In the genomic region with DNA sequence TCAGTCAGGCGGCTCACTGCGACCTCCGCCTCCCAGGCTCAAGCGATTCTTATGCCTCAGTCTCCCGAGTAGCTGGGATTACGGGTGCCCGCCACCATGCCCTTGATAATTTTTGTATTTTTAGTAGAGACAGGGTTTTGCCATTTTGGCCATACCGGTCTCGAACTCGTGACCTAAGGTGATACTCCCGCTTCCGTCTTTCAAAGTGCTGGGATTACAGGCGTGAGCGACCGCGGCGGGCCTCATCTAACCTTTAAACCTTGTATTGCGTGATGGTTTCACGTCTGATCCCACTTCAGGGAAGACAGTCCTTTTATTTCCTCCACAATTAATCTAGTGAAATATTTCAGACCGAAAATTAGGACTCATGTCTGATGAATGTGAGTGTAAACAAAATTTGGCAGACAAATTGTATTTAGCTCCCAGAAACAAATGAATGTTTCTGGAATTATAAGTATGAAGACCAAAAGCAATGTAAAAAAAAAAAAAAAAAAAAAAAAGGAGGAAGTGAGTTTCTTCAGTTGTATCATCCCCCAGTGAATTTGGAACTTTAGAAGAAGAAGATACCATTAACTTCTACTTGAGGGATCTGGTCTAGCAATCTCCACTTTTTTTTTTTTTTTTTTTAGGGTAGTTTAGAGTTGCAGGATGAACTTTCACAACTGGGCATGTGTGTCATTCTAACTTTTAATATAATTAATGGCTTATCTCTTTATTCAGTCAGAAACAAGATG, we compare ENCODE assay signal across 9 cellular contexts. TPM values are rescaled to one million over a fixed set of nuclear protein-coding genes. Genes with fewer than 3 reads are reported as not detected.
DNase-seq lines count a peak whose midpoint lies in the region; ATAC-seq and TF ChIP-seq lines count a peak whose summit lies in the region.
"Had no signal": no experiment of that assay in that cellular context is flagged by ENCODE, and none has a peak within 500 bp of the region (broad histone marks: within the 10 kb centered on the region; RNA-seq: fewer than 3 reads in every experiment).

No MANE protein-coding gene starts in this region.

- no peak overlapping the region for H2AK5ac ChIP-seq in H9 (ENCODE audit: insufficient read length, low read length)

- no peak overlapping the region for H3K56ac ChIP-seq in H9 (ENCODE audit: insufficient read length, low read depth, low read length)

- H3K4ac ChIP-seq in H9 (ENCODE audit: low read depth, low read length): no peak overlapping the region

- no peaks in the 10 kb centered on the region; the same call in 1 of the 2 replicates for H3K4me1 ChIP-seq in H9 (ENCODE audit: insufficient read depth, low read length)
- H3K4me1 ChIP-seq in iPS-20b (ENCODE audit: insufficient read depth, low read length): peaks cover 8% of the 10 kb centered on the region; the same call in 1 of the 2 replicates
- H3K4me1 ChIP-seq in prostate gland (replicated peaks): no peaks in the 10 kb centered on the region

- POLR2A ChIA-PET in AG04450 (lab: Yijun Ruan, JAX): no interaction called here

- no peak overlapping the region for H3K23ac ChIP-seq in H9 (ENCODE audit: insufficient read length, low read depth, low read length)

- peaks cover 7% of the 10 kb centered on the region; the same call in 1 of the 2 replicates for H3K79me2 ChIP-seq in H9 (ENCODE audit: insufficient read depth, low read length)

- no peak overlapping the region for H2BK5ac ChIP-seq in H9 (ENCODE audit: insufficient read length, low read length)

- CTCF ChIA-PET in AG04450 (lab: Charles Lee): interaction anchor here (0.6 to 1.8 kb wide), 13 partner anchors 12 to 1968 kb away, joined by 3 to 14 read pairs (median 5); no protein-coding TSS in a partner anchor

- H3K27me3 ChIP-seq in AG04450 (ENCODE audit: control insufficient read depth, insufficient read depth, low read length): no peaks in the 10 kb centered on the region
- H3K27me3 ChIP-seq in H9 (ENCODE audit: insufficient read depth, low read length): no peaks in the 10 kb centered on the region
- no peaks in the 10 kb centered on the region for H3K27me3 ChIP-seq in iPS-20b (ENCODE audit: insufficient read depth, low read length)
- H3K27me3 ChIP-seq in prostate gland (replicated peaks; ENCODE audit: insufficient read depth): no peaks in the 10 kb centered on the region

- H3K79me1 ChIP-seq in H9 (ENCODE audit: insufficient read depth, low read depth, low read length, poor library complexity, severe bottlenecking): peaks cover 3% of the 10 kb centered on the region

- no peak overlapping the region for H4K91ac ChIP-seq in H9 (ENCODE audit: insufficient read length, low read depth, low read length)

- WGBS in H9 (ENCODE audit: extremely low coverage, insufficient read length, low lambda C conversion rate): no CpG with 5 or more reads among the region's 20 CpGs
- WGBS in prostate gland: 93% methylated on average over 20 of the region's 20 CpGs

- no peak overlapping the region for H4K8ac ChIP-seq in H9 (replicated peaks; ENCODE audit: insufficient read length, low read depth, low read length)

- H3K4me3 Mint-ChIP-seq in H9: peak overlapping the region; percentile 83 to 94

- H3K36me3 ChIP-seq in iPS-20b (ENCODE audit: insufficient read depth, low read depth, low read length): peaks cover 38% of the 10 kb centered on the region
- no peaks in the 10 kb centered on the region for H3K36me3 ChIP-seq in prostate gland

- no peaks in the 10 kb centered on the region for H3K9me3 ChIP-seq in AG04450 (ENCODE audit: control insufficient read depth, insufficient read depth, low read length)
- H3K9me3 ChIP-seq in H9 (ENCODE audit: control insufficient read depth, low read depth, low read length): no peaks in the 10 kb centered on the region
- no peaks in the 10 kb centered on the region for H3K9me3 ChIP-seq in iPS-20b (ENCODE audit: insufficient read depth, low read depth, low read length)
- no peaks in the 10 kb centered on the region for H3K9me3 ChIP-seq in prostate gland

- H2BK15ac ChIP-seq in H9 (ENCODE audit: low read depth, low read length): no peak overlapping the region

- no peak overlapping the region for H4K5ac ChIP-seq in H9 (ENCODE audit: insufficient read length, low read depth, low read length)

- no peak overlapping the region for H2BK120ac ChIP-seq in H9 (ENCODE audit: low read depth, low read length, poor library complexity, severe bottlenecking)

- H3K27me3 Mint-ChIP-seq in H9 (ENCODE audit: low read depth): peaks cover 2% of the 10 kb centered on the region

- no peak for ATAC-seq in GM18502 (IDR thresholded peaks at IDR 0.05; ENCODE audit: poor library complexity, unreplicated experiment)
- no peak for ATAC-seq in GM21619 (IDR thresholded peaks at IDR 0.05; ENCODE audit: unreplicated experiment)

- H3K36me3 Mint-ChIP-seq in H9 (ENCODE audit: insufficient read depth in 1 of 3, low read depth in 3 of 3): peaks cover 10 to 40% (median 32%) of the 10 kb centered on the region in 3 experiments; a peak in 6 of 7 replicates

- no peak overlapping the region for H3K9ac ChIP-seq in H9 (ENCODE audit: extremely low read depth, insufficient read length, low read length)
- peak overlapping the region; percentile 98; the same call in 1 of the 2 replicates for H3K9ac ChIP-seq in iPS-20b (ENCODE audit: low read depth, low read length)

- H3K9me3 Mint-ChIP-seq in H9: no peaks in the 10 kb centered on the region; a peak in 1 of 5 replicates

- no peaks in the 10 kb centered on the region for H4K20me1 ChIP-seq in H9 (ENCODE audit: control insufficient read depth, insufficient read depth, insufficient read length)

- TF ChIP-seq CTCF in AG04450 (IDR thresholded peaks at IDR 0.05; ENCODE audit: low read depth, low read length) (no peak), H9 (conservative IDR thresholded peaks at IDR 0.05) (no peak), VCaP (conservative IDR thresholded peaks at IDR 0.05) (no peak), prostate gland (IDR thresholded peaks at IDR 0.05) (no peak)

- no peak overlapping the region for H2BK12ac ChIP-seq in H9 (ENCODE audit: insufficient read length, low read depth, low read length)

- H3K27ac ChIP-seq in AG04450 (ENCODE audit: low read depth, low read length): no peak overlapping the region
- no peak overlapping the region for H3K27ac ChIP-seq in H9 (ENCODE audit: insufficient read length, low read depth, low read length)
- peak overlapping the region; percentile 87; the same call in 1 of the 2 replicates for H3K27ac ChIP-seq in VCaP
- H3K27ac ChIP-seq in iPS-20b (ENCODE audit: low read length): no peak overlapping the region
- no peak overlapping the region for H3K27ac ChIP-seq in prostate gland

- DNase-seq in AG04450 (ENCODE audit: low read depth, low spot score) (no peak), H9 (no peak), SW480 (ENCODE audit: low spot score) (no peak), prostate gland (ENCODE audit: low spot score) (no peak)
- DNase-seq: NCI-H1048 had no signal

- no peak for TF ChIP-seq POLR2A in prostate gland (IDR thresholded peaks at IDR 0.05)

- H3K4me2 ChIP-seq in H9 (ENCODE audit: insufficient read depth, insufficient read length, low read length): peak overlapping the region; percentile 83

- H3K23me2 ChIP-seq in H9 (ENCODE audit: insufficient read length, low read depth, low read length, poor library complexity, severe bottlenecking): no peaks in the 10 kb centered on the region

- no peak overlapping the region for H2BK20ac ChIP-seq in H9 (ENCODE audit: low read depth, low read length, poor library complexity, severe bottlenecking)

- H2AFZ ChIP-seq in H9 (ENCODE audit: low read length): no peak overlapping the region

- intact Hi-C loops in prostate gland (cut with DNase I): loop anchor here (2.0 to 5.0 kb wide), 2 partner anchors 79 to 349 kb away; a partner anchor contains a TSS

- no peak overlapping the region for H3K14ac ChIP-seq in H9 (ENCODE audit: insufficient read depth, low read length)

- H3K4me3 ChIP-seq in AG04450 (ENCODE audit: low read depth, low read length): peak overlapping the region; percentile 94
- peak overlapping the region; percentile 96 for H3K4me3 ChIP-seq in iPS-20b (ENCODE audit: low read length)
- H3K4me3 ChIP-seq in prostate gland: no peak overlapping the region

- H3T11ph ChIP-seq in H9 (ENCODE audit: low read length): no peak overlapping the region

- peak overlapping the region in 2 of 3 experiments; percentile 17 to 61; a peak in 2 of 7 replicates for H3K27ac Mint-ChIP-seq in H9

- H3K4me1 Mint-ChIP-seq in H9: peaks cover 20 to 23% of the 10 kb centered on the region in 2 experiments

- H3K18ac ChIP-seq in H9 (ENCODE audit: insufficient read length, low read depth, low read length): no peak overlapping the region

RNA-seq across cellular contexts. Expression of a gene that starts 1.6 kb away (rescaled TPM):
- polyA plus RNA-seq in AG04450 (2011; rRNA removed): 17.4 and 19.7 TPM in 2 replicates
- 10.0 and 16.1 TPM in 2 replicates for polyA minus RNA-seq in AG04450 (2011; rRNA and poly(A)+ RNA removed)
- total RNA-seq in H9 (2021) (34.9 and 36.5 TPM in 2 replicates), prostate gland (10 to 100 TPM; 36.6 to 62.9 TPM)

Comparison
In these comparisons a context has a peak if more than half of its experiments do, and no peak if none do; other contexts are left out.
1. H3K4me3 ChIP-seq: peak in AG04450 (single experiment) and iPS-20b (single experiment); none in prostate gland (0 of 2).